8 cellular contexts compared by ENCODE assay signal in genomic region chr17:81394831-81395599, GRCh38.
DNase-seq lines count a peak whose midpoint lies in the region; ATAC-seq lines count a peak whose summit lies in the region.

TSS of gene BAHCC1 (plus strand) at chr17:81395457. CDS start at chr17:81399740, 4,283 bp downstream.

- DNase-seq in GM03348 (ENCODE audit: low spot score) (peak; percentile 99), NCI-H1092 (lab: John Stamatoyannopoulos, UW) (peak; percentile 100), SKM-1 (lab: John Stamatoyannopoulos, UW; ENCODE audit: unreplicated experiment) (peak; percentile 40), germinal center (ENCODE audit: low spot score) (peak; percentile 98)

- H3K4me3 ChIP-seq in neuron (ENCODE audit: low read length) = peak within 1 kb of the TSS; percentile 62
- H3K4me3 ChIP-seq in stomach smooth muscle (ENCODE audit: low read length in 2 of 2) = peak within 1 kb of the TSS; percentile 84 to 90

- H3K4me1 ChIP-seq in neuron (ENCODE audit: insufficient read depth, low read length) (peaks cover 49% of the 10 kb centered on the region), stomach smooth muscle (ENCODE audit: control insufficient read depth, insufficient read depth, low read length) (peaks cover 48% of the 10 kb centered on the region)

- no peaks in the 10 kb centered on the region for H3K9me3 Mint-ChIP-seq in activated naive CD8-positive, alpha-beta T cell (ENCODE audit: low read depth)

- peak within 1 kb of the TSS; percentile 77 for H3K4me3 Mint-ChIP-seq in activated naive CD8-positive, alpha-beta T cell

- no peak for ATAC-seq in GM18511 (IDR thresholded peaks at IDR 0.05; ENCODE audit: unreplicated experiment)

- peak within 1 kb of the TSS; percentile 98 for H3K27ac ChIP-seq in stomach smooth muscle (ENCODE audit: low read length)

- no peaks in the 10 kb centered on the region for H3K9me3 ChIP-seq in neuron (ENCODE audit: low read length)
- H3K9me3 ChIP-seq in stomach smooth muscle (ENCODE audit: control insufficient read depth in 2 of 2, low read length in 2 of 2) = no peaks in the 10 kb centered on the region

- peak within 1 kb of the TSS; percentile 68 for H3K27ac Mint-ChIP-seq in activated naive CD8-positive, alpha-beta T cell

- H3K27me3 Mint-ChIP-seq in activated naive CD8-positive, alpha-beta T cell = peaks cover 21% of the 10 kb centered on the region

- H3K27me3 ChIP-seq in neuron (ENCODE audit: insufficient read depth, low read length) (no peaks in the 10 kb centered on the region), stomach smooth muscle (ENCODE audit: control insufficient read depth in 1 of 2, insufficient read depth in 2 of 2, low read length in 2 of 2) (no peaks in the 10 kb centered on the region)

- H3K9ac ChIP-seq in stomach smooth muscle (ENCODE audit: low read length in 2 of 2) = peak within 1 kb of the TSS; percentile 80 to 88

- H3K36me3 ChIP-seq in neuron (ENCODE audit: insufficient read depth, low read length) (peaks cover 4% of the 10 kb centered on the region), stomach smooth muscle (ENCODE audit: control insufficient read depth in 2 of 2, insufficient read depth in 2 of 2, low read length in 2 of 2) (no peaks in the 10 kb centered on the region)

- H3K36me3 Mint-ChIP-seq in activated naive CD8-positive, alpha-beta T cell = no peaks in the 10 kb centered on the region

- peaks cover 23% of the 10 kb centered on the region for H3K4me1 Mint-ChIP-seq in activated naive CD8-positive, alpha-beta T cell (ENCODE audit: low read depth)

- no peak within 1 kb of the TSS for H2AFZ ChIP-seq in neuron (ENCODE audit: low read depth, low read length)

Comparison
In these comparisons a context has a peak if more than half of its experiments do, and no peak if none do; other contexts are left out.
1. DNase-seq: peak in every context shown above with its lines; median percentile 100 in NCI-H1092; 99 in GM03348; 98 in germinal center; 40 in SKM-1.